In the genomic region with DNA sequence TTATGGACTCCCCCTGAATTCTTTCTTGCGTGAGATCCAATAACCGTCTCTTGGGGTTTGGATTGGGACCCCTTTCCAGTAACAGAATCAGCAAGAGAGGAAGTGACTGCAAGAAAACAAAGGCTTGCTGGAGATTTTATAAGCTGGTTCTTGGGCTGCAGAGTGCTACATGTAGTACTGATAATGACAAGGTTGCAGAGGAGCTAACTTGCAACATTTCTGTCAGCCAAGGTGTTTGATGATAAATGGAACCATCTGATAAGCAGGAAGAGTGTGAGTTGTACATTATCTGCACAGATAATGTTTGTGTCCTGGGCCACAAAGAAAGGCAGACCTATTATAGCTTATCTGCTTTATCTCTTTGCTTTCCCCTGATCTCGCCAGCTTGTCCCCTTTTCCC, we compare ENCODE assay signal across 17 cellular contexts. TPM values are rescaled to one million over a fixed set of nuclear protein-coding genes. Genes with fewer than 3 reads are reported as not detected.
DNase-seq lines count a peak whose midpoint lies in the region; ATAC-seq, FAIRE-seq and TF ChIP-seq lines count a peak whose summit lies in the region.
"Had no signal": no experiment of that assay in that cellular context is flagged by ENCODE, and none has a peak within 500 bp of the region (broad histone marks: within the 10 kb centered on the region; RNA-seq: fewer than 3 reads in every experiment).

No MANE protein-coding gene starts in this region.

- peak overlapping the region; percentile 30 for H3K4me3 ChIP-seq in NB4 (ENCODE audit: low read depth, low read length)
- no peak overlapping the region for H3K4me3 ChIP-seq in H1 (ENCODE audit: extremely low read depth in 1 of 4, insufficient read depth in 2 of 4, low read depth in 3 of 4, low read length in 4 of 4)
- H3K4me3 ChIP-seq: coronary artery had no signal

- H3K36me3 ChIP-seq in H1 (ENCODE audit: control insufficient read depth in 2 of 4, insufficient read depth in 4 of 4, low read length in 3 of 4): peaks cover 0 to 3% (median 0%) of the 10 kb centered on the region in 4 experiments; a peak in 1 of 8 replicates

- peaks cover 47% of the 10 kb centered on the region for H3K4me1 Mint-ChIP-seq in nephron progenitor cell

- H2BK120ac ChIP-seq in H1 (replicated peaks; ENCODE audit: low read depth, low read length): no peak overlapping the region

- no peak for TF ChIP-seq RAD21 in H1 (IDR thresholded peaks at IDR 0.05 in 1 of 2, conservative IDR thresholded peaks at IDR 0.05 in 1 of 2; ENCODE audit: low read depth in 2 of 2, low read length in 2 of 2)

- WGBS in H1 (ENCODE audit: extremely low coverage in 1 of 2, insufficient coverage in 1 of 2, insufficient read length in 1 of 2, insufficient replicate concordance in 2 of 2, low coverage in 1 of 2, low lambda C conversion rate in 2 of 2, missing lambda C conversion rate in 1 of 2), 2 experiments: 60% methylated on average over 3 of the region's 3 CpGs; no CpG with 5 or more reads in 1 of the 2 experiments

- peak overlapping the region; percentile 34 for H3K27ac Mint-ChIP-seq in nephron progenitor cell

- H4K91ac ChIP-seq in H1 (replicated peaks; ENCODE audit: insufficient read length, low read length): peak overlapping the region; percentile 2

- H3K79me1 ChIP-seq in H1 (ENCODE audit: low read depth, low read length): no peaks in the 10 kb centered on the region

- peaks cover 61% of the 10 kb centered on the region for H3K36me3 Mint-ChIP-seq in nephron progenitor cell (ENCODE audit: low read depth)

- no peak overlapping the region for H3K14ac ChIP-seq in H1 (ENCODE audit: insufficient read length)

- no peak for FAIRE-seq in GM12891 (lab: Jason Lieb, UNC)
- no peak for FAIRE-seq in H1 (lab: Jason Lieb, UNC)

- ATAC-seq in GM21576 (IDR thresholded peaks at IDR 0.05; ENCODE audit: unreplicated experiment): no peak
- ATAC-seq in HG03521 (IDR thresholded peaks at IDR 0.05; ENCODE audit: unreplicated experiment): no peak
- ATAC-seq in HG03025 (IDR thresholded peaks at IDR 0.05; ENCODE audit: low FRiP score, unreplicated experiment): no peak
- ATAC-seq: activated CD4-positive, CD25-positive, alpha-beta regulatory T cell treated with anti-CD3 and anti-CD28 coated beads, Interleukin-2, amount 50 U/mL, for 24 hours; sciatic nerve had no signal

- H3K23me2 ChIP-seq in H1 (ENCODE audit: low read depth, low read length): peaks cover 1% of the 10 kb centered on the region; the same call in 1 of the 2 replicates

- peak overlapping the region; percentile 44; the same call in 1 of the 2 replicates for H3K27ac ChIP-seq in H1 (ENCODE audit: low read depth, low read length)
- H3K27ac ChIP-seq: coronary artery had no signal

- H2BK20ac ChIP-seq in H1 (ENCODE audit: low read length): no peak overlapping the region

- H3K4me2 ChIP-seq in H1 (ENCODE audit: insufficient read depth in 1 of 2, low read depth in 2 of 2, low read length in 2 of 2): peak overlapping the region; percentile 0 to 1; a peak in 2 of 4 replicates

- no peak overlapping the region for H4K5ac ChIP-seq in H1 (ENCODE audit: insufficient read length, low read depth, low read length)

- H3K27me3 Mint-ChIP-seq in nephron progenitor cell (ENCODE audit: low read depth, poor library complexity): peaks cover 2% of the 10 kb centered on the region

- TF ChIP-seq EP300 in H1 (IDR thresholded peaks at IDR 0.05; ENCODE audit: borderline replicate concordance in 1 of 2, low read depth in 2 of 2, low read length in 2 of 2): no peak

- H3K4me3 Mint-ChIP-seq in nephron progenitor cell: no peak overlapping the region

- no peak for TF ChIP-seq POLR2A in GM12891 (IDR thresholded peaks at IDR 0.05; ENCODE audit: low read depth, low read length)
- TF ChIP-seq POLR2A in NB4 (IDR thresholded peaks at IDR 0.05; ENCODE audit: extremely low read depth, insufficient read length): no peak
- no peak for TF ChIP-seq POLR2A in H1 (IDR thresholded peaks at IDR 0.05; ENCODE audit: control extremely low read depth in 1 of 2, low read depth in 2 of 2, low read length in 2 of 2)

- H3K79me2 ChIP-seq in H1 (ENCODE audit: control insufficient read depth in 1 of 2, insufficient read depth in 2 of 2, low read length in 2 of 2): no peaks in the 10 kb centered on the region

- no peak overlapping the region for H3K18ac ChIP-seq in H1 (ENCODE audit: extremely low read depth, low read length)

- no peaks in the 10 kb centered on the region for H4K20me1 ChIP-seq in H1 (replicated peaks in 1 of 2; ENCODE audit: control insufficient read depth in 1 of 2, insufficient read depth in 2 of 2, low read length in 2 of 2)

- DNase-seq in GM12891 (ENCODE audit: insufficient read length, low spot score) (no peak), NB4 (ENCODE audit: low read depth) (peak; percentile 97), H1 (ENCODE audit: low read depth in 1 of 2, low spot score in 2 of 2) (no peak), nephron progenitor cell (no peak), NCI-H2196 (lab: John Stamatoyannopoulos, UW; ENCODE audit: unreplicated experiment) (no peak)
- DNase-seq: activated gamma-delta T cell treated with Interleukin-2 at 50 U/mL for 16 hours; AML-193; Karpas-422; NCI-H1417; nucleus accumbens; stimulated activated CD4-positive, alpha-beta T cell treated with anti-CD3 and anti-CD28 coated beads, Interleukin-2, amount 100 ng/mL, for 48 hours had no signal

- H2BK12ac ChIP-seq in H1 (ENCODE audit: low read depth, low read length): no peak overlapping the region

- H3K27me3 ChIP-seq in H1 (replicated peaks in 1 of 4; ENCODE audit: control insufficient read depth in 3 of 4, extremely low read depth in 1 of 4, insufficient read depth in 3 of 4, low read length in 3 of 4): no peaks in the 10 kb centered on the region

- H3K9ac ChIP-seq in H1 (replicated peaks in 1 of 4; ENCODE audit: extremely low read depth in 1 of 4, low read depth in 3 of 4, low read length in 3 of 4): no peak overlapping the region

- H2BK5ac ChIP-seq in H1 (ENCODE audit: low read depth, low read length): no peak overlapping the region

- H3K9me3 Mint-ChIP-seq in nephron progenitor cell: peaks cover 20% of the 10 kb centered on the region

- H2AFZ ChIP-seq in H1 (ENCODE audit: low read length): no peak overlapping the region

- H4K8ac ChIP-seq in H1 (ENCODE audit: extremely low read depth, insufficient read depth, low read length): no peak overlapping the region

- CTCF ChIA-PET in H1 (lab: Charles Lee; ENCODE audit: partially characterized antibody): interaction anchor here (0.8 to 3.0 kb wide), 12 partner anchors 9 to 426 kb away, joined by 3 to 14 read pairs (median 6); no protein-coding TSS in a partner anchor

- H3K4me1 ChIP-seq in H1 (replicated peaks in 1 of 4; ENCODE audit: control insufficient read depth in 3 of 4, insufficient read depth in 4 of 4, low read length in 3 of 4): peaks cover 0 to 10% (median 3%) of the 10 kb centered on the region in 4 experiments; a peak in 3 of 7 replicates

- no peak overlapping the region for H3K56ac ChIP-seq in H1 (replicated peaks; ENCODE audit: insufficient read length, low read depth, low read length)

- TF ChIP-seq CTCF in NB4 (IDR thresholded peaks at IDR 0.05; ENCODE audit: low read depth, low read length): no peak
- TF ChIP-seq CTCF in H1 (IDR thresholded peaks at IDR 0.05; ENCODE audit: control extremely low read depth in 1 of 3, insufficient read depth in 1 of 3, low read depth in 1 of 3, low read length in 3 of 3): no peak
- TF ChIP-seq CTCF in nephron progenitor cell (IDR thresholded peaks at IDR 0.05): no peak

- no peak overlapping the region for H3K4ac ChIP-seq in H1 (replicated peaks; ENCODE audit: insufficient read length, low read depth, low read length)

- POLR2A ChIA-PET in H1 (lab: Charles Lee; ENCODE audit: partially characterized antibody): interaction anchor here (0.9 to 1.8 kb wide), 6 partner anchors 16 to 76 kb away, joined by 3 to 5 read pairs (median 4); a partner anchor contains a TSS

- no peak overlapping the region for H2AK5ac ChIP-seq in H1 (ENCODE audit: low read depth, low read length)

- H2BK15ac ChIP-seq in H1 (ENCODE audit: low read length): no peak overlapping the region

- no peak overlapping the region for H3K23ac ChIP-seq in H1 (ENCODE audit: insufficient read length)

- peaks cover 16 to 18% of the 10 kb centered on the region in 2 experiments for H3K9me3 ChIP-seq in H1 (ENCODE audit: insufficient read depth in 2 of 2, low read depth in 1 of 2, low read length in 1 of 2)

RNA-seq across cellular contexts. Expression of a gene that starts 37.1 kb away (rescaled TPM):
- 7.7 TPM for polyA plus RNA-seq in GM12891 (2012; ENCODE audit: low read depth, missing spikeins)
- total RNA-seq in H1 (2021; fragmentation: NEBNext Ultra II Directional; extraction: Animal tissue kit (Norgen Biotek cat#: 25700)): 34.1 and 38.0 TPM in 2 replicates
- 25.0 and 27.8 TPM in 2 replicates for polyA plus RNA-seq in H1 (2011; rRNA removed)
- 23.2 TPM for polyA plus RNA-seq in H1 (2011; cell fraction: cytosol; rRNA removed)
- polyA plus RNA-seq in H1 (2011; cell fraction: nucleus; rRNA removed): 24.2 TPM
- polyA plus RNA-seq in H1 (2012, experiment 1 of 2): 40.6 to 46.4 TPM (median 44.6 TPM) in 4 replicates
- 51.0 TPM for polyA plus RNA-seq in H1 (2012, experiment 2 of 2)
- 27.7 TPM for polyA plus RNA-seq in H1 (2013, experiment 1 of 2)
- polyA plus RNA-seq in H1 (2013, experiment 2 of 2): 27.2 TPM
- polyA minus RNA-seq in H1 (2011; rRNA and poly(A)+ RNA removed): 11.7 and 13.7 TPM in 2 replicates
- polyA minus RNA-seq in H1 (2011; cell fraction: cytosol; rRNA and poly(A)+ RNA removed): 12.4 TPM
- 10.8 TPM for polyA minus RNA-seq in H1 (2011; cell fraction: nucleus; rRNA and poly(A)+ RNA removed)

RNA-seq across cellular contexts. Expression of a gene that starts 45.8 kb away (rescaled TPM):
- 162 TPM for polyA plus RNA-seq in GM12891 (2012; ENCODE audit: low read depth, missing spikeins)
- total RNA-seq in H1 (2021; fragmentation: NEBNext Ultra II Directional; extraction: Animal tissue kit (Norgen Biotek cat#: 25700)): 375 and 379 TPM in 2 replicates
- polyA plus RNA-seq in H1 (2011; rRNA removed): 159 and 173 TPM in 2 replicates
- 261 TPM for polyA plus RNA-seq in H1 (2011; cell fraction: cytosol; rRNA removed)
- polyA plus RNA-seq in H1 (2011; cell fraction: nucleus; rRNA removed): 391 TPM
- 349 to 413 TPM (median 400 TPM) in 4 replicates for polyA plus RNA-seq in H1 (2012, experiment 1 of 2)
- 128 TPM for polyA plus RNA-seq in H1 (2012, experiment 2 of 2)
- polyA plus RNA-seq in H1 (2013, experiment 1 of 2): 137 TPM
- polyA plus RNA-seq in H1 (2013, experiment 2 of 2): 123 TPM
- polyA minus RNA-seq in H1 (2011; rRNA and poly(A)+ RNA removed): 646 and 651 TPM in 2 replicates
- 279 TPM for polyA minus RNA-seq in H1 (2011; cell fraction: cytosol; rRNA and poly(A)+ RNA removed)
- polyA minus RNA-seq in H1 (2011; cell fraction: nucleus; rRNA and poly(A)+ RNA removed): 263 TPM

RNA-seq across cellular contexts. Expression of a gene that starts 53.1 kb away (rescaled TPM):
- 41.8 TPM for polyA plus RNA-seq in GM12891 (2012; ENCODE audit: low read depth, missing spikeins)
- 86.7 and 87.1 TPM in 2 replicates for total RNA-seq in H1 (2021; fragmentation: NEBNext Ultra II Directional; extraction: Animal tissue kit (Norgen Biotek cat#: 25700))
- polyA plus RNA-seq in H1 (2011; rRNA removed): 66.6 and 75.2 TPM in 2 replicates
- 66.4 TPM for polyA plus RNA-seq in H1 (2011; cell fraction: cytosol; rRNA removed)
- 205 TPM for polyA plus RNA-seq in H1 (2011; cell fraction: nucleus; rRNA removed)
- 85.8 to 103 TPM (median 96.9 TPM) in 4 replicates for polyA plus RNA-seq in H1 (2012, experiment 1 of 2)
- polyA plus RNA-seq in H1 (2012, experiment 2 of 2): 153 TPM
- 60.4 TPM for polyA plus RNA-seq in H1 (2013, experiment 1 of 2)
- polyA plus RNA-seq in H1 (2013, experiment 2 of 2): 58.8 TPM
- 58.4 and 62.8 TPM in 2 replicates for polyA minus RNA-seq in H1 (2011; rRNA and poly(A)+ RNA removed)
- polyA minus RNA-seq in H1 (2011; cell fraction: cytosol; rRNA and poly(A)+ RNA removed): 41.1 TPM
- 83.4 TPM for polyA minus RNA-seq in H1 (2011; cell fraction: nucleus; rRNA and poly(A)+ RNA removed)
